ENCODE assay signal across 20 cellular contexts in the genomic region with DNA sequence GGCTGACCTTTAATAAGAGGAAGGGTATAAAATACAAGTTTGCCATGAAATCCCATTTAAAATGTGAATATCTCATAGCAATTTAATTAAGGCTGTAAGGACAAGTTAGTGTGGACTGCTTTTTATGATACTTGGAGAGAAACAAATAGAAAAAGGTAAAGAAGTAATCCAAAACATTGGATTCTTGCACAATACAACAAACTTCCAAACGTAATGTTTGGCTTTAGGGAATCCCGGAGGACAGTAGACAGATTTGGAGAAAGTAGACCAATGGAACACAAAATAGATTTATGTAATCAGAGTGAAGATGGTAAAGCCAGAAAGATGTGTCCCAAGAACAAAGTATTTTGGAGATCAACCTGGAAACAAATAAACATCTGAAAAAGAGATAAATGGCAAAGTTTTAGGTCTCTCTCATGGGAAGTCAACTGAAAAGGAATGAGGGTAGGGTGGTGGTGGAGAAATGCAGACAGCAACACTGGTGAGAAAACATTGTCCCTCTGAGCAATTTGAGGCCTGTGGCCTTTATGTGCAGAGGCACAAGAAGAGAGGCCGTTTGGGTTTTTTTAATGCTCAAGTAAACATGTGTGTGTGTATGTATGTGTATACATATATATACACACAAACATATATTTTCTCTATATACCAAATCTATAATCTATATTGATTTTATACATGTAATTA.
DNase-seq lines count a peak whose midpoint lies in the region; ATAC-seq and TF ChIP-seq lines count a peak whose summit lies in the region.
"Had no signal": no experiment of that assay in that cellular context is flagged by ENCODE, and none has a peak within 500 bp of the region (broad histone marks: within the 10 kb centered on the region; RNA-seq: fewer than 3 reads in every experiment).

No MANE protein-coding gene starts in this region.

- H3K4me1 ChIP-seq in heart left ventricle (peaks cover 0 to 23% (median 9%) of the 10 kb centered on the region in 12 donors), right atrium auricular region (peaks cover 0 to 12% of the 10 kb centered on the region in 2 donors), muscle layer of duodenum (ENCODE audit: control insufficient read depth in 1 of 2, insufficient read depth in 2 of 2, low read length in 2 of 2) (no peaks in the 10 kb centered on the region), transverse colon (peaks cover 0 to 56% (median 17%) of the 10 kb centered on the region in 4 donors), ovary (ENCODE audit: insufficient read depth) (no peaks in the 10 kb centered on the region)

- intact Hi-C loops in heart left ventricle (cut with DNase I) (loop anchor here in 5 of 10 donors (5.0 to 10.0 kb wide), 3 partner anchors 48 to 92 kb away; no protein-coding TSS in a partner anchor), dorsolateral prefrontal cortex (cut with DNase I) (no loop called here), transverse colon (cut with DNase I; ENCODE audit: low total_unique reads) (no loop called here), ovary (cut with DNase I) (no loop called here)

- no peaks in the 10 kb centered on the region for H3K27me3 Mint-ChIP-seq in HFFc6 (ENCODE audit: insufficient read depth)

- peaks cover 10% of the 10 kb centered on the region for H3K4me1 Mint-ChIP-seq in HFFc6 (ENCODE audit: low read depth)

- no peaks in the 10 kb centered on the region for H3K36me3 ChIP-seq in heart left ventricle
- no peaks in the 10 kb centered on the region for H3K36me3 ChIP-seq in right atrium auricular region
- H3K36me3 ChIP-seq in muscle layer of duodenum (ENCODE audit: control insufficient read depth in 1 of 2, insufficient read depth in 2 of 2, low read length in 2 of 2), result no peaks in the 10 kb centered on the region
- no peaks in the 10 kb centered on the region for H3K36me3 ChIP-seq in transverse colon
- H3K36me3 ChIP-seq in ovary, result no peaks in the 10 kb centered on the region
- H3K36me3 ChIP-seq: pancreas had no signal

- H3K4me3 ChIP-seq in heart left ventricle (peak overlapping the region in 9 of 12 donors; percentile 3 to 65 (median 57)), right atrium auricular region (peak overlapping the region in 1 of 2 donors; percentile 50), dorsolateral prefrontal cortex (peak overlapping the region in 43 of 59 donors; percentile 7 to 72 (median 56)), muscle layer of duodenum (ENCODE audit: low read depth in 1 of 2, low read length in 2 of 2) (peak overlapping the region; percentile 41 to 57), transverse colon (peak overlapping the region; percentile 7 to 64 (median 42)), ovary (no peak overlapping the region)
- H3K4me3 ChIP-seq: mucosa of descending colon, pancreas, skin epidermis had no signal

- TF ChIP-seq CTCF in heart left ventricle (IDR thresholded peaks at IDR 0.05), result no peak
- TF ChIP-seq CTCF in right atrium auricular region (IDR thresholded peaks at IDR 0.05), result no peak
- no peak for TF ChIP-seq CTCF in dorsolateral prefrontal cortex (IDR thresholded peaks at IDR 0.05 in 54 of 56, conservative IDR thresholded peaks at IDR 0.05 in 2 of 56; ENCODE audit: low read depth in 1 of 56, partially characterized antibody in 56 of 56)
- no peak for TF ChIP-seq CTCF in transverse colon (IDR thresholded peaks at IDR 0.05)
- TF ChIP-seq CTCF in HFFc6 (IDR thresholded peaks at IDR 0.05), result no peak
- no peak for TF ChIP-seq CTCF in ovary (IDR thresholded peaks at IDR 0.05)
- no peak for TF ChIP-seq CTCF in omental fat pad (IDR thresholded peaks at IDR 0.05)

- in situ Hi-C loops in transverse colon (cut with MboI; ENCODE audit: low pct_ligation_motif_present in 1 of 4, low pct_unique_long_range_greater_than_20kb in 1 of 4, low sequenced_read_pairs in 3 of 4), result no loop called here

- no peak overlapping the region for H3K4me3 Mint-ChIP-seq in HFFc6
- H3K4me3 Mint-ChIP-seq: CD14-positive monocyte had no signal

- H3K27me3 ChIP-seq in heart left ventricle (no peaks in the 10 kb centered on the region), right atrium auricular region (no peaks in the 10 kb centered on the region), dorsolateral prefrontal cortex (no peaks in the 10 kb centered on the region), muscle layer of duodenum (ENCODE audit: low read depth, low read length) (no peaks in the 10 kb centered on the region), transverse colon (no peaks in the 10 kb centered on the region), ovary (no peaks in the 10 kb centered on the region)
- H3K27me3 ChIP-seq: pancreas had no signal

- TF ChIP-seq POLR2A in heart left ventricle (IDR thresholded peaks at IDR 0.05) (no peak), transverse colon (IDR thresholded peaks at IDR 0.05) (no peak), ovary (IDR thresholded peaks at IDR 0.05) (no peak)

- TF ChIP-seq EP300 in transverse colon (IDR thresholded peaks at IDR 0.05; ENCODE audit: low read depth) (no peak), ovary (IDR thresholded peaks at IDR 0.05) (no peak)

- H3K27ac ChIP-seq in heart left ventricle (peak overlapping the region in 1 of 12 donors; percentile 80), right atrium auricular region (no peak overlapping the region), dorsolateral prefrontal cortex (peak overlapping the region in 28 of 59 donors; percentile 5 to 85 (median 30)), muscle layer of duodenum (ENCODE audit: low read length) (no peak overlapping the region), transverse colon (peak overlapping the region; percentile 89 to 96 (median 92)), ovary (no peak overlapping the region)
- H3K27ac ChIP-seq: pancreas, skin epidermis had no signal

- H3K36me3 Mint-ChIP-seq in HFFc6 (ENCODE audit: low read depth), result no peaks in the 10 kb centered on the region
- H3K36me3 Mint-ChIP-seq: CD14-positive monocyte had no signal

- no peaks in the 10 kb centered on the region for H3K9me3 Mint-ChIP-seq in HFFc6
- H3K9me3 Mint-ChIP-seq: CD14-positive monocyte had no signal

- H3K27ac Mint-ChIP-seq in HFFc6, result no peak overlapping the region
- H3K27ac Mint-ChIP-seq: CD14-positive monocyte had no signal

- DNase-seq in heart left ventricle, result no peak
- DNase-seq in right atrium auricular region (ENCODE audit: low spot score), result no peak
- no peak for DNase-seq in dorsolateral prefrontal cortex
- DNase-seq in transverse colon, result no peak
- DNase-seq in HFFc6, result no peak
- DNase-seq in ovary, result no peak
- no peak for DNase-seq in omental fat pad (ENCODE audit: low spot score)
- DNase-seq: activated CD4-positive, alpha-beta T cell treated with anti-CD3 and anti-CD28 coated beads for 48 hours; activated CD8-positive, alpha-beta memory T cell treated with anti-CD3 and anti-CD28 coated beads, Interleukin-2, amount 50 U/mL, for 4 hours; activated gamma-delta T cell treated with Interleukin-2 at 50 U/mL for 16 hours; cerebellar nuclear complex; mucosa of descending colon; NCI-H1436 treated with DMSO at 0.1 percent for 48 hours; NCI-H226; pancreas; stimulated activated CD8-positive, alpha-beta memory T cell treated with anti-CD3 and anti-CD28 coated beads, Interleukin-4, amount 100 ng/mL, for 48 hours; SW 1271 had no signal

- WGBS in heart left ventricle, 4 donors, result 79 to 86% (median 82%) methylated on average over 3 of the region's 3 CpGs
- 47 to 48% methylated on average over 3 of the region's 3 CpGs for WGBS in transverse colon (ENCODE audit: low coverage in 1 of 2), 2 donors
- WGBS in ovary, 3 donors, result 82 to 94% (median 93%) methylated on average over 3 of the region's 3 CpGs

- H3K9me3 ChIP-seq in heart left ventricle (no peaks in the 10 kb centered on the region), right atrium auricular region (no peaks in the 10 kb centered on the region), muscle layer of duodenum (ENCODE audit: control insufficient read depth in 1 of 2, low read length in 2 of 2) (no peaks in the 10 kb centered on the region), transverse colon (no peaks in the 10 kb centered on the region), ovary (no peaks in the 10 kb centered on the region)
- H3K9me3 ChIP-seq: mucosa of descending colon, pancreas had no signal

- ATAC-seq in heart left ventricle (no peak), omental fat pad (ENCODE audit: low FRiP score) (no peak)
- ATAC-seq: mucosa of descending colon, pancreas had no signal

Comparison
In these comparisons a context has a peak if more than half of its experiments do, and no peak if none do; other contexts are left out.
1. H3K27ac ChIP-seq: peak in transverse colon (4 of 4); none in right atrium auricular region (0 of 2), muscle layer of duodenum (single experiment) and ovary (0 of 2).